ENCODE assay signal across 18 cellular contexts in genomic region chr12:2165021-2165420, GRCh38.
"Had no signal": no experiment of that assay in that cellular context is flagged by ENCODE, and none has a peak within 500 bp of the region (broad histone marks: within the 10 kb centered on the region; RNA-seq: fewer than 3 reads in every experiment).

No MANE protein-coding gene starts in this region.

- H3K4me3 ChIP-seq: breast epithelium, prostate gland, thyroid gland had no signal

- H3K36me3 ChIP-seq: breast epithelium, prostate gland, thyroid gland had no signal

- H3K4me3 Mint-ChIP-seq: activated naive CD8-positive, alpha-beta T cell treated with anti-CD3 and anti-CD28 coated beads for 36 hours; activated T-helper 1 cell treated with anti-CD3 and anti-CD28 coated beads, Interleukin-12 subunit alpha, Interleukin-12 subunit beta, Interleukin-2, Interleukin-4 antibody, amounts not matched to agents 30 ng/mL and 10 ng/mL and 1 ng/mL, durations not matched to agents 14 hours and 24 hours and 36 hours; natural killer cell; stimulated activated effector memory CD8-positive, alpha-beta T cell treated with anti-CD3 and anti-CD28 coated beads, Interleukin-12 subunit alpha, Interleukin-12 subunit beta, amount 100 ng/mL, for 72 hours; T-cell had no signal

- H3K4me1 Mint-ChIP-seq: activated naive CD8-positive, alpha-beta T cell treated with anti-CD3 and anti-CD28 coated beads for 36 hours; natural killer cell; stimulated activated effector memory CD8-positive, alpha-beta T cell treated with anti-CD3 and anti-CD28 coated beads, Interleukin-12 subunit alpha, Interleukin-12 subunit beta, amount 100 ng/mL, for 72 hours; T-cell had no signal

- H3K27me3 Mint-ChIP-seq: activated naive CD8-positive, alpha-beta T cell treated with anti-CD3 and anti-CD28 coated beads for 36 hours had no signal

- ATAC-seq: left colon; natural killer cell; stimulated activated effector memory CD8-positive, alpha-beta T cell treated with anti-CD3 and anti-CD28 coated beads, Interleukin-12 subunit alpha, Interleukin-12 subunit beta, amount 100 ng/mL, for 72 hours; T-cell had no signal

- H3K9me3 ChIP-seq: prostate gland, SK-N-SH, thyroid gland had no signal

- H3K27ac Mint-ChIP-seq: activated naive CD8-positive, alpha-beta T cell treated with anti-CD3 and anti-CD28 coated beads for 36 hours; activated T-helper 1 cell treated with anti-CD3 and anti-CD28 coated beads, Interleukin-12 subunit alpha, Interleukin-12 subunit beta, Interleukin-2, Interleukin-4 antibody, amounts not matched to agents 30 ng/mL and 10 ng/mL and 1 ng/mL, durations not matched to agents 14 hours and 24 hours and 36 hours; natural killer cell; stimulated activated effector memory CD8-positive, alpha-beta T cell treated with anti-CD3 and anti-CD28 coated beads, Interleukin-12 subunit alpha, Interleukin-12 subunit beta, amount 100 ng/mL, for 72 hours; T-cell had no signal

- DNase-seq: activated naive CD8-positive, alpha-beta T cell treated with anti-CD3 and anti-CD28 coated beads for 36 hours; anterior cingulate cortex; dermis blood vessel endothelial cell; foreskin fibroblast; head of caudate nucleus; left colon; natural killer cell; nucleus accumbens; SK-N-SH; stimulated activated CD4-positive, alpha-beta T cell treated with anti-CD3 and anti-CD28 coated beads, Interleukin-12 subunit alpha, Interleukin-12 subunit beta, amount 100 ng/mL, for 4 hours; stimulated activated CD4-positive, alpha-beta T cell treated with anti-CD3 and anti-CD28 coated beads, Interleukin-2, amount 100 ng/mL, for 24 hours; T-cell; T-helper 9 cell; thyroid gland had no signal

- H3K27me3 ChIP-seq: breast epithelium, thyroid gland had no signal

- H3K27ac ChIP-seq: thyroid gland had no signal

- H3K36me3 Mint-ChIP-seq: stimulated activated effector memory CD8-positive, alpha-beta T cell treated with anti-CD3 and anti-CD28 coated beads, Interleukin-12 subunit alpha, Interleukin-12 subunit beta, amount 100 ng/mL, for 72 hours; T-cell had no signal
